In genomic region chr14:105745433-105746123, GRCh38 we compare ENCODE assay signal across 16 cellular contexts.
"Had no signal": no experiment of that assay in that cellular context is flagged by ENCODE, and none has a peak within 500 bp of the region (broad histone marks: within the 10 kb centered on the region; RNA-seq: fewer than 3 reads in every experiment).

No MANE protein-coding gene starts in this region.

- H3K27me3 Mint-ChIP-seq: activated CD4-positive, alpha-beta T cell treated with anti-CD3 and anti-CD28 coated beads, Interleukin-2, amount 10 ng/mL, durations not matched to agents 7 days and 5 days had no signal

- H3K4me3 ChIP-seq: dorsolateral prefrontal cortex, mucosa of descending colon, ovary had no signal

- H3K4me1 Mint-ChIP-seq: activated CD4-positive, alpha-beta T cell treated with anti-CD3 and anti-CD28 coated beads, Interleukin-2, amount 10 ng/mL, durations not matched to agents 7 days and 5 days; immature natural killer cell; nephron had no signal

- DNase-seq: activated CD4-positive, alpha-beta T cell treated with anti-CD3 and anti-CD28 coated beads, Interleukin-2, amount 10 ng/mL, durations not matched to agents 7 days and 5 days; activated CD4-positive, CD25-positive, alpha-beta regulatory T cell; activated gamma-delta T cell; activated T-cell treated with anti-CD3 and anti-CD28 coated beads, Interleukin-2, amount 50 U/mL, for 4 hours; dorsolateral prefrontal cortex; hypothalamus; immature natural killer cell; left colon; mammary epithelial cell; ovary; SK-N-SH; stimulated activated CD4-positive, alpha-beta T cell treated with anti-CD3 and anti-CD28 coated beads, Interleukin-4, amount 100 ng/mL, for 4 hours; trophoblast cell had no signal

- H3K36me3 ChIP-seq: ovary had no signal

- H3K4me3 Mint-ChIP-seq: activated CD4-positive, alpha-beta T cell treated with anti-CD3 and anti-CD28 coated beads, Interleukin-2, amount 10 ng/mL, durations not matched to agents 7 days and 5 days; activated T-cell treated with anti-CD3 and anti-CD28 coated beads, Interleukin-2, amount 50 U/mL, for 4 hours; immature natural killer cell; nephron; T-helper 1 cell treated with Interleukin-12 subunit alpha and Interleukin-12 subunit beta and Interleukin-4 antibody, amounts not matched to agents 30 μg/mL and 1 μg/mL, for 36 hours had no signal

- H3K27me3 ChIP-seq: ovary had no signal

- H3K27ac Mint-ChIP-seq: immature natural killer cell; nephron; T-helper 1 cell treated with Interleukin-12 subunit alpha and Interleukin-12 subunit beta and Interleukin-4 antibody, amounts not matched to agents 30 μg/mL and 1 μg/mL, for 36 hours had no signal

- H3K4me2 ChIP-seq: SK-N-SH had no signal

- H3K36me3 Mint-ChIP-seq: immature natural killer cell had no signal

- H3K9me3 ChIP-seq: mucosa of descending colon, SK-N-SH had no signal

- H3K9ac ChIP-seq: SK-N-SH had no signal

- H3K9me2 ChIP-seq: SK-N-SH had no signal

- H3K9me3 Mint-ChIP-seq: activated CD4-positive, alpha-beta T cell treated with anti-CD3 and anti-CD28 coated beads, Interleukin-2, amount 10 ng/mL, durations not matched to agents 7 days and 5 days; activated T-cell treated with anti-CD3 and anti-CD28 coated beads, Interleukin-2, amount 50 U/mL, for 4 hours; immature natural killer cell; T-helper 1 cell treated with Interleukin-12 subunit alpha and Interleukin-12 subunit beta and Interleukin-4 antibody, amounts not matched to agents 30 μg/mL and 1 μg/mL, for 36 hours had no signal

- ATAC-seq: activated T-cell treated with anti-CD3 and anti-CD28 coated beads, Interleukin-2, amount 50 U/mL, for 4 hours; left colon; mucosa of descending colon had no signal

- H3K27ac ChIP-seq: dorsolateral prefrontal cortex, ovary had no signal
